ENCODE assay signal across 9 cellular contexts in genomic region chr3:185308126-185308754, GRCh38. TPM values are rescaled to one million over a fixed set of nuclear protein-coding genes. Genes with fewer than 3 reads are reported as not detected.
DNase-seq lines count a peak whose midpoint lies in the region; ATAC-seq, FAIRE-seq and TF ChIP-seq lines count a peak whose summit lies in the region.
"Had no signal": no experiment of that assay in that cellular context is flagged by ENCODE, and none has a peak within 500 bp of the region (broad histone marks: within the 10 kb centered on the region; RNA-seq: fewer than 3 reads in every experiment).

No MANE protein-coding gene starts in this region.

- BruUV-seq in K562 (replicated peaks; lab: Mats Ljungman, UMichigan) (no TSS peak), HepG2 (replicated peaks; lab: Mats Ljungman, UMichigan) (no TSS peak)

- no peaks in the 10 kb centered on the region for H3K27me3 ChIP-seq in SJSA1 (replicated peaks)
- H3K27me3 ChIP-seq in K562 (ENCODE audit: control insufficient read depth in 2 of 2, insufficient read depth in 2 of 2, low read length in 2 of 2) = no peaks in the 10 kb centered on the region
- no peaks in the 10 kb centered on the region for H3K27me3 ChIP-seq in HepG2 (ENCODE audit: control insufficient read depth in 1 of 2, insufficient read depth in 2 of 2, low read length in 2 of 2)

- no peaks in the 10 kb centered on the region for H3K4me1 ChIP-seq in SJSA1 (replicated peaks)
- H3K4me1 ChIP-seq in K562 (replicated peaks in 1 of 2; ENCODE audit: control insufficient read depth in 2 of 2, insufficient read depth in 2 of 2, low read length in 2 of 2) = no peaks in the 10 kb centered on the region
- H3K4me1 ChIP-seq in HepG2 (ENCODE audit: insufficient read depth, low read length) = peaks cover 35% of the 10 kb centered on the region

- CTCF ChIA-PET in K562 (lab: Yijun Ruan, JAX; ENCODE audit: low intra/inter-chr PET ratio) (interaction anchor here (1.2 to 1.7 kb wide), 2 partner anchors 93 to 433 kb away, joined by 4 to 25 read pairs; no protein-coding TSS in a partner anchor), HepG2 (lab: Yijun Ruan, JAX; ENCODE audit: low intra/inter-chr PET ratio, low total read pairs) (interaction anchor here (0.8 kb wide), 1 partner anchor 47 kb away, joined by 3 read pairs; no protein-coding TSS in a partner anchor)

- no peak overlapping the region for H3K4me3 ChIP-seq in Jurkat, Clone E6-1 (ENCODE audit: low read length)
- H3K4me3 ChIP-seq in SJSA1 = no peak overlapping the region
- H3K4me3 ChIP-seq in K562 = no peak overlapping the region
- H3K4me3 ChIP-seq in HepG2 (replicated peaks in 1 of 3; ENCODE audit: insufficient read depth in 1 of 3, low read depth in 2 of 3, low read length in 3 of 3) = no peak overlapping the region; a peak in 1 of 6 replicates

- no peaks in the 10 kb centered on the region for H3K9me3 ChIP-seq in SJSA1 (replicated peaks)
- no peaks in the 10 kb centered on the region; the same call in 1 of the 2 replicates for H3K9me3 ChIP-seq in K562 (replicated peaks; ENCODE audit: control insufficient read depth, insufficient read depth, low read depth, low read length)
- no peaks in the 10 kb centered on the region; the same call in 1 of the 2 replicates for H3K9me3 ChIP-seq in HepG2 (ENCODE audit: low read length)

- peak; percentile 15 to 33 for DNase-seq in activated CD4-positive, alpha-beta T cell treated with anti-CD3 and anti-CD28 coated beads for 24 hours (ENCODE audit: low read depth in 2 of 2)
- DNase-seq in activated CD4-positive, alpha-beta T cell treated with anti-CD3 and anti-CD28 coated beads for 1 hour = no peak
- DNase-seq in Jurkat, Clone E6-1 (ENCODE audit: low read depth, low spot score) = peak; percentile 55
- DNase-seq in SJSA1 (ENCODE audit: low read depth in 1 of 2, low spot score in 2 of 2) (peak; percentile 31 to 45), K562 (ENCODE audit: extremely low read depth in 1 of 4, low spot score in 3 of 4) (peak; percentile 62 to 79 (median 62)), HepG2 (ENCODE audit: low spot score) (peak; percentile 71)
- peak; percentile 27 for DNase-seq in stimulated activated naive CD4-positive, alpha-beta T cell treated with Interleukin-2 at 50 U/mL for 16 hours (lab: John Stamatoyannopoulos, UW)

- no peak overlapping the region for H3K9ac ChIP-seq in K562 (ENCODE audit: insufficient read depth in 1 of 2, low read depth in 2 of 2, low read length in 2 of 2)
- no peak overlapping the region; the same call in 1 of the 2 replicates for H3K9ac ChIP-seq in HepG2 (ENCODE audit: insufficient read depth, low read depth, low read length)

- 0% methylated on average over 2 of the region's 2 CpGs for WGBS in K562 (ENCODE audit: insufficient coverage, low coverage, missing lambda C conversion rate)
- 88% methylated on average over 2 of the region's 2 CpGs for WGBS in HepG2 (ENCODE audit: low lambda C conversion rate)

- peak; percentile 77 to 86 (median 82) for TF ChIP-seq CTCF in K562 (IDR thresholded peaks at IDR 0.05 in 2 of 3, conservative IDR thresholded peaks at IDR 0.05 in 1 of 3; ENCODE audit: insufficient read depth in 2 of 3, low read depth in 1 of 3, low read length in 3 of 3)
- TF ChIP-seq CTCF in HepG2 (CRISPR knock-in tag; IDR thresholded peaks at IDR 0.05) = peak; percentile 77

- no peak overlapping the region for H3K4me2 ChIP-seq in K562 (ENCODE audit: insufficient read depth, low read length)
- H3K4me2 ChIP-seq in HepG2 (ENCODE audit: low read depth, low read length) = peak overlapping the region; percentile 38; the same call in 1 of the 2 replicates

- TF ChIP-seq RAD21 in K562 (CRISPR knock-in tag; conservative IDR thresholded peaks at IDR 0.05 in 1 of 2, IDR thresholded peaks at IDR 0.05 in 1 of 2) (peak; percentile 71 to 85), HepG2 (CRISPR knock-in tag; IDR thresholded peaks at IDR 0.05) (peak; percentile 48; the same call in 1 of the 2 replicates)

- POLR2A ChIA-PET in K562 (lab: Yijun Ruan, JAX) (interaction anchor here (0.5 to 0.6 kb wide), 2 partner anchors 9 to 116 kb away, joined by 3 read pairs; no protein-coding TSS in a partner anchor), HepG2 (lab: Yijun Ruan, JAX) (interaction anchor here (1.3 to 2.9 kb wide), 3 partner anchors 21 to 54 kb away, joined by 4 to 24 read pairs (median 8); partner anchors contain the start of gene EHHADH)

- H4K20me1 ChIP-seq in K562 (replicated peaks; ENCODE audit: control insufficient read depth, insufficient read depth, low read length) (no peaks in the 10 kb centered on the region), HepG2 (ENCODE audit: insufficient read depth, low read length) (no peaks in the 10 kb centered on the region)

- H2AFZ ChIP-seq in K562 (ENCODE audit: low read depth, low read length) (peak overlapping the region; percentile 73), HepG2 (ENCODE audit: low read length) (peak overlapping the region; percentile 38)

- intact Hi-C loops in K562 (cut with micrococcal nuclease) = loop anchor here (1.0 to 5.0 kb wide), 3 partner anchors 18 to 433 kb away; no protein-coding TSS in a partner anchor
- intact Hi-C loops in HepG2 (cut with micrococcal nuclease; ENCODE audit: unreplicated experiment) = loop anchor here (1.0 kb wide), 1 partner anchor 433 kb away; no protein-coding TSS in a partner anchor

- H3K79me2 ChIP-seq in K562 (ENCODE audit: control insufficient read depth, insufficient read depth, low read length) (no peaks in the 10 kb centered on the region), HepG2 (ENCODE audit: insufficient read depth, low read length) (no peaks in the 10 kb centered on the region)

- TF ChIP-seq EP300 in K562 (IDR thresholded peaks at IDR 0.05; ENCODE audit: low read length) (no peak), HepG2 (IDR thresholded peaks at IDR 0.05; ENCODE audit: low read depth in 2 of 2, low read length in 2 of 2) (no peak), HepG2 (CRISPR knock-in tag; IDR thresholded peaks at IDR 0.05; ENCODE audit: borderline replicate concordance) (no peak)

- H3K27ac ChIP-seq in SJSA1 (no peak overlapping the region), K562 (ENCODE audit: extremely low read depth, low read depth, low read length) (no peak overlapping the region), HepG2 (ENCODE audit: extremely low read length, insufficient read depth, low read length) (peak overlapping the region; percentile 85)
- H3K27ac ChIP-seq: epithelial cell of prostate had no signal

- FAIRE-seq in K562 (lab: Jason Lieb, UNC) = peak; percentile 97
- peak; percentile 94 for FAIRE-seq in HepG2 (lab: Jason Lieb, UNC)

- H3K36me3 ChIP-seq in SJSA1 (peaks cover 18% of the 10 kb centered on the region), K562 (ENCODE audit: control insufficient read depth, insufficient read depth, low read length) (no peaks in the 10 kb centered on the region), HepG2 (replicated peaks in 1 of 2; ENCODE audit: control insufficient read depth in 1 of 2, insufficient read depth in 2 of 2, low read length in 2 of 2) (no peaks in the 10 kb centered on the region)

- ATAC-seq in K562 = peak; percentile 85
- ATAC-seq in HepG2 = peak; percentile 78
- no peak for ATAC-seq in HG02678 (IDR thresholded peaks at IDR 0.05; ENCODE audit: unreplicated experiment)

- no peaks in the 10 kb centered on the region for H3K9me1 ChIP-seq in K562 (ENCODE audit: control insufficient read depth, insufficient read depth, low read length)

- TF ChIP-seq POLR2A in K562 (conservative IDR thresholded peaks at IDR 0.05) (no peak), HepG2 (IDR thresholded peaks at IDR 0.05; ENCODE audit: insufficient read depth in 1 of 2, low read depth in 2 of 2, low read length in 2 of 2) (no peak)

- in situ Hi-C loops in K562 (cut with MboI) = no loop called here
- in situ Hi-C loops in HepG2 (cut with HindIII; ENCODE audit: extremely low pct_ligation_motif_present, low pct_unique_long_range_greater_than_20kb) = no loop called here

RNA-seq across cellular contexts. Expression of gene EHHADH, which starts 54.4 kb away (rescaled TPM):
- not detected for polyA plus RNA-seq in Jurkat, Clone E6-1 (2012; ENCODE audit: insufficient read depth, insufficient read length)
- total RNA-seq in SJSA1 (2014; rRNA removed; shearing (Covaris generic)) = 3.1 and 4.6 TPM in 2 replicates
- 6.6 and 16.1 TPM in 2 replicates for total RNA-seq in K562 (2011; cell fraction: chromatin; rRNA removed; ENCODE audit: low replicate concordance)
- total RNA-seq in K562 (2011; cell fraction: nucleolus; rRNA removed) = 3.9 and 4.3 TPM in 2 replicates
- 5.9 and 9.0 TPM in 2 replicates for total RNA-seq in K562 (2011; cell fraction: nucleoplasm; rRNA removed)
- total RNA-seq in K562 (2014; rRNA removed) = 3.8 and 5.4 TPM in 2 replicates
- 4.4 and 4.7 TPM in 2 replicates for total RNA-seq in K562 (2014; rRNA removed; fragmentation: Illumina TruSeq; extraction: Trizol)
- 2.9 and 3.6 TPM in 2 replicates for total RNA-seq in K562 (2015; rRNA removed; fragmentation: Illumina TruSeq; extraction: Trizol)
- total RNA-seq in K562 (2021) = 5.5 and 6.1 TPM in 2 replicates
- 5.9 and 6.4 TPM in 2 replicates for polyA plus RNA-seq in K562 (2011; rRNA removed)
- polyA plus RNA-seq in K562 (2011; cell fraction: cytosol; rRNA removed) = 1.8 and 4.2 TPM in 2 replicates
- polyA plus RNA-seq in K562 (2011; cell fraction: nucleus; rRNA removed) = 3.4 and 3.6 TPM in 2 replicates
- polyA plus RNA-seq in K562 (2012) = 4.7 and 5.2 TPM in 2 replicates
- polyA plus RNA-seq in K562 (2014; fragmentation: Illumina TruSeq; extraction: Trizol) = 4.3 and 4.8 TPM in 2 replicates
- polyA plus RNA-seq in K562 (2014; fragmentation: Nextera tagmentation; extraction: Ambion mirVana) = 1 to 10 TPM; 4.1 to 5.5 TPM
- polyA plus RNA-seq in K562 (2014; rRNA removed) = 4.9 and 6.1 TPM in 2 replicates
- 9.9 and 18.0 TPM in 2 replicates for polyA minus RNA-seq in K562 (2011; rRNA and poly(A)+ RNA removed)
- polyA minus RNA-seq in K562 (2011; cell fraction: cytosol; rRNA and poly(A)+ RNA removed) = 5.8 and 7.4 TPM in 2 replicates
- 8.2 and 12.9 TPM in 2 replicates for polyA minus RNA-seq in K562 (2011; cell fraction: nucleus; rRNA and poly(A)+ RNA removed)
- total RNA-seq in HepG2 (2016; rRNA removed; fragmentation: Illumina TruSeq; extraction: Trizol) = 38.9 and 59.1 TPM in 2 replicates
- 3.7 and 5.5 TPM in 2 replicates for total RNA-seq in HepG2 (2016; cell fraction: cytosol; rRNA removed; fragmentation: Illumina TruSeq; extraction: Trizol; ENCODE audit: low read depth)
- total RNA-seq in HepG2 (2016; cell fraction: insoluble cytoplasmic fraction; rRNA removed; fragmentation: Illumina TruSeq; extraction: Trizol) = 40.5 and 57.0 TPM in 2 replicates
- 9.7 and 12.0 TPM in 2 replicates for total RNA-seq in HepG2 (2016; cell fraction: membrane; rRNA removed; fragmentation: Illumina TruSeq; extraction: Trizol)
- 34.2 and 38.8 TPM in 2 replicates for total RNA-seq in HepG2 (2016; cell fraction: nucleus; rRNA removed; fragmentation: Illumina TruSeq; extraction: Trizol)
- 14.1 and 14.5 TPM in 2 replicates for polyA plus RNA-seq in HepG2 (2011; rRNA removed)
- 10.6 and 13.3 TPM in 2 replicates for polyA plus RNA-seq in HepG2 (2011; cell fraction: cytosol; rRNA removed)
- 3.9 and 6.8 TPM in 2 replicates for polyA plus RNA-seq in HepG2 (2011; cell fraction: nucleus; rRNA removed)
- polyA plus RNA-seq in HepG2 (2012) = 17.8 and 33.4 TPM in 2 replicates
- 1.9 and 2.0 TPM in 2 replicates for polyA plus RNA-seq in HepG2 (2016; cell fraction: cytosol; fragmentation: Illumina TruSeq; extraction: Trizol; ENCODE audit: low read depth)
- polyA plus RNA-seq in HepG2 (2016; cell fraction: insoluble cytoplasmic fraction; fragmentation: Illumina TruSeq; extraction: Trizol; ENCODE audit: low read depth) = 46.6 and 47.5 TPM in 2 replicates
- polyA plus RNA-seq in HepG2 (2016; cell fraction: membrane; fragmentation: Illumina TruSeq; extraction: Trizol; ENCODE audit: low read depth) = 4.9 and 6.1 TPM in 2 replicates
- 22.4 and 23.4 TPM in 2 replicates for polyA plus RNA-seq in HepG2 (2016; cell fraction: nucleus; fragmentation: Illumina TruSeq; extraction: Trizol; ENCODE audit: insufficient read depth, low read depth)
- polyA minus RNA-seq in HepG2 (2011; rRNA and poly(A)+ RNA removed; ENCODE audit: low replicate concordance) = 5.1 and 33.8 TPM in 2 replicates
- 25.6 and 27.5 TPM in 2 replicates for polyA minus RNA-seq in HepG2 (2011; cell fraction: cytosol; rRNA and poly(A)+ RNA removed)
- polyA minus RNA-seq in HepG2 (2011; cell fraction: nucleus; rRNA and poly(A)+ RNA removed) = 51.2 and 66.1 TPM in 2 replicates

RNA-seq across cellular contexts. Expression of gene MAP3K13, which starts 54.7 kb away (rescaled TPM):
- 0.90 TPM for polyA plus RNA-seq in Jurkat, Clone E6-1 (2012; ENCODE audit: insufficient read depth, insufficient read length)
- total RNA-seq in SJSA1 (2014; rRNA removed; shearing (Covaris generic)) = 13.3 and 18.4 TPM in 2 replicates
- total RNA-seq in K562 (2011; cell fraction: chromatin; rRNA removed; ENCODE audit: low replicate concordance) = 1.4 and 2.4 TPM in 2 replicates
- 0.33 and 0.53 TPM in 2 replicates for total RNA-seq in K562 (2011; cell fraction: nucleolus; rRNA removed)
- total RNA-seq in K562 (2011; cell fraction: nucleoplasm; rRNA removed) = 0.44 and 0.92 TPM in 2 replicates
- not detected in 2 replicates for total RNA-seq in K562 (2014; rRNA removed)
- total RNA-seq in K562 (2014; rRNA removed; fragmentation: Illumina TruSeq; extraction: Trizol) = 0.03 and 0.15 TPM in 2 replicates
- 0.04 TPM in 1 of 2 replicates, not detected in the other for total RNA-seq in K562 (2015; rRNA removed; fragmentation: Illumina TruSeq; extraction: Trizol)
- 0.20 and 0.98 TPM in 2 replicates for total RNA-seq in K562 (2021)
- 0.14 and 0.32 TPM in 2 replicates for polyA plus RNA-seq in K562 (2011; rRNA removed)
- 0.06 and 0.40 TPM in 2 replicates for polyA plus RNA-seq in K562 (2011; cell fraction: cytosol; rRNA removed)
- polyA plus RNA-seq in K562 (2011; cell fraction: nucleus; rRNA removed) = 0.09 and 0.48 TPM in 2 replicates
- 0.25 and 0.69 TPM in 2 replicates for polyA plus RNA-seq in K562 (2012)
- 0.13 TPM in 1 of 2 replicates, not detected in the other for polyA plus RNA-seq in K562 (2014; fragmentation: Illumina TruSeq; extraction: Trizol)
- under 1 TPM; 0.13 to 0.20 TPM for polyA plus RNA-seq in K562 (2014; fragmentation: Nextera tagmentation; extraction: Ambion mirVana)
- not detected in 2 replicates for polyA plus RNA-seq in K562 (2014; rRNA removed)
- 5.0 and 5.3 TPM in 2 replicates for polyA minus RNA-seq in K562 (2011; rRNA and poly(A)+ RNA removed)
- 0.91 and 1.3 TPM in 2 replicates for polyA minus RNA-seq in K562 (2011; cell fraction: cytosol; rRNA and poly(A)+ RNA removed)
- 0.67 and 0.78 TPM in 2 replicates for polyA minus RNA-seq in K562 (2011; cell fraction: nucleus; rRNA and poly(A)+ RNA removed)
- total RNA-seq in HepG2 (2016; rRNA removed; fragmentation: Illumina TruSeq; extraction: Trizol) = 26.5 and 34.2 TPM in 2 replicates
- 33.5 and 33.9 TPM in 2 replicates for total RNA-seq in HepG2 (2016; cell fraction: cytosol; rRNA removed; fragmentation: Illumina TruSeq; extraction: Trizol; ENCODE audit: low read depth)
- 26.2 and 31.9 TPM in 2 replicates for total RNA-seq in HepG2 (2016; cell fraction: insoluble cytoplasmic fraction; rRNA removed; fragmentation: Illumina TruSeq; extraction: Trizol)
- total RNA-seq in HepG2 (2016; cell fraction: membrane; rRNA removed; fragmentation: Illumina TruSeq; extraction: Trizol) = 41.7 and 52.0 TPM in 2 replicates
- total RNA-seq in HepG2 (2016; cell fraction: nucleus; rRNA removed; fragmentation: Illumina TruSeq; extraction: Trizol) = 33.1 and 33.6 TPM in 2 replicates
- 17.3 and 24.2 TPM in 2 replicates for polyA plus RNA-seq in HepG2 (2011; rRNA removed)
- 7.7 and 13.0 TPM in 2 replicates for polyA plus RNA-seq in HepG2 (2011; cell fraction: cytosol; rRNA removed)
- polyA plus RNA-seq in HepG2 (2011; cell fraction: nucleus; rRNA removed) = 8.4 TPM in 2 replicates
- polyA plus RNA-seq in HepG2 (2012) = 20.7 and 28.8 TPM in 2 replicates
- polyA plus RNA-seq in HepG2 (2016; cell fraction: cytosol; fragmentation: Illumina TruSeq; extraction: Trizol; ENCODE audit: low read depth) = 34.1 and 37.0 TPM in 2 replicates
- polyA plus RNA-seq in HepG2 (2016; cell fraction: insoluble cytoplasmic fraction; fragmentation: Illumina TruSeq; extraction: Trizol; ENCODE audit: low read depth) = 31.2 and 35.6 TPM in 2 replicates
- 56.8 and 60.9 TPM in 2 replicates for polyA plus RNA-seq in HepG2 (2016; cell fraction: membrane; fragmentation: Illumina TruSeq; extraction: Trizol; ENCODE audit: low read depth)
- 16.2 and 16.6 TPM in 2 replicates for polyA plus RNA-seq in HepG2 (2016; cell fraction: nucleus; fragmentation: Illumina TruSeq; extraction: Trizol; ENCODE audit: insufficient read depth, low read depth)
- polyA minus RNA-seq in HepG2 (2011; rRNA and poly(A)+ RNA removed; ENCODE audit: low replicate concordance) = 5.4 and 22.7 TPM in 2 replicates
- 8.8 and 9.8 TPM in 2 replicates for polyA minus RNA-seq in HepG2 (2011; cell fraction: cytosol; rRNA and poly(A)+ RNA removed)
- polyA minus RNA-seq in HepG2 (2011; cell fraction: nucleus; rRNA and poly(A)+ RNA removed) = 59.9 and 62.8 TPM in 2 replicates
